In genomic region chr4:163554870-163555465, GRCh38 we compare ENCODE assay signal across 8 cellular contexts.
DNase-seq lines count a peak whose midpoint lies in the region; ATAC-seq and TF ChIP-seq lines count a peak whose summit lies in the region.

No MANE protein-coding gene starts in this region.

- intact Hi-C loops in dorsolateral prefrontal cortex (cut with DNase I): loop anchor here (2.0 to 10.0 kb wide), 9 partner anchors 122 to 1192 kb away; a partner anchor contains a TSS
- intact Hi-C loops in prostate gland (cut with DNase I): loop anchor here (10.0 kb wide), 1 partner anchor 460 kb away; no protein-coding TSS in a partner anchor
- intact Hi-C loops in vagina (cut with DNase I): no loop called here

- H3K9me3 ChIP-seq in prostate gland (no peaks in the 10 kb centered on the region), vagina (no peaks in the 10 kb centered on the region)

- H3K36me3 ChIP-seq in prostate gland (no peaks in the 10 kb centered on the region), vagina (no peaks in the 10 kb centered on the region)

- H3K27ac ChIP-seq in dorsolateral prefrontal cortex (peak overlapping the region in 7 of 59 donors; percentile 2 to 54 (median 11)), prostate gland (no peak overlapping the region), vagina (no peak overlapping the region)

- WGBS in prostate gland: 22% methylated on average over 3 of the region's 3 CpGs

- H3K4me3 ChIP-seq in dorsolateral prefrontal cortex: no peak overlapping the region
- no peak overlapping the region for H3K4me3 ChIP-seq in prostate gland
- no peak overlapping the region for H3K4me3 ChIP-seq in vagina

- no peak for ATAC-seq in HG02852 (IDR thresholded peaks at IDR 0.05; ENCODE audit: unreplicated experiment)
- no peak for ATAC-seq in GM18867 (IDR thresholded peaks at IDR 0.05; ENCODE audit: unreplicated experiment)

- no peak for TF ChIP-seq POLR2A in prostate gland (IDR thresholded peaks at IDR 0.05)
- TF ChIP-seq POLR2A in vagina (IDR thresholded peaks at IDR 0.05): no peak

- DNase-seq in NCI-H1436 (lab: John Stamatoyannopoulos, UW): peak; percentile 25
- no peak for DNase-seq in NCI-H1436 treated with DMSO at 0.1 percent for 48 hours (lab: John Stamatoyannopoulos, UW)
- peak; percentile 19 for DNase-seq in NCI-H82 treated with DMSO at 0.1 percent for 48 hours (lab: John Stamatoyannopoulos, UW; ENCODE audit: unreplicated experiment)
- DNase-seq in dorsolateral prefrontal cortex: no peak
- no peak for DNase-seq in prostate gland (ENCODE audit: low spot score)
- DNase-seq in vagina (ENCODE audit: extremely low spot score in 2 of 2): no peak

- no peaks in the 10 kb centered on the region for H3K4me1 ChIP-seq in prostate gland (replicated peaks)
- H3K4me1 ChIP-seq in vagina: peaks cover 5% of the 10 kb centered on the region

- no peaks in the 10 kb centered on the region for H3K27me3 ChIP-seq in dorsolateral prefrontal cortex
- no peaks in the 10 kb centered on the region for H3K27me3 ChIP-seq in prostate gland (replicated peaks; ENCODE audit: insufficient read depth)
- no peaks in the 10 kb centered on the region for H3K27me3 ChIP-seq in vagina

- peak; percentile 62 to 98 (median 81) for TF ChIP-seq CTCF in dorsolateral prefrontal cortex (IDR thresholded peaks at IDR 0.05 in 54 of 56, conservative IDR thresholded peaks at IDR 0.05 in 2 of 56; ENCODE audit: low read depth in 1 of 56, partially characterized antibody in 56 of 56)
- TF ChIP-seq CTCF in prostate gland (IDR thresholded peaks at IDR 0.05): peak; percentile 29 to 56 (median 54)
- TF ChIP-seq CTCF in vagina (IDR thresholded peaks at IDR 0.05): peak in 1 of 3 experiments; percentile 39

Comparison
In these comparisons a context has a peak if more than half of its experiments do, and no peak if none do; other contexts are left out.
1. DNase-seq: peak in NCI-H1436 (single experiment) and NCI-H82 treated with DMSO at 0.1 percent for 48 hours (single experiment); none in NCI-H1436 treated with DMSO at 0.1 percent for 48 hours (single experiment), dorsolateral prefrontal cortex (0 of 10), prostate gland (single experiment) and vagina (0 of 2).